Comparison of ENCODE assay signal across 1 cellular context in the genomic region with DNA sequence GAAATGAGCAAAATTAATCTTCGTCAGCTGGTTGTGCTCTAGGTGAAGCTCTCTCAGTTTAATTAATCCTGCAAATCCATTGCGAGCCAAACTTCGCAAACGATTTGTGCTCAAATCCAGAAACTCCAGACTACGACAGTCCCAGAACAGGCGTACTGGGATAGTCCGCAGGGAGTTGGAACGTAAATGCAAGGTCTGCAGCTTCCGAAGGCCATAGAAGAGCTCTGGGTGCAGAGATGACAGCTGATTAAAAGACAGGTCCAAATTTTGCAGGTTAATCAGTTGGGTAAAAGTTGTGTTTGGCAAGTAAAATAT.
TF ChIP-seq lines count a peak whose summit lies in the region.

No MANE protein-coding gene starts in this region.

TF ChIP-seq in IMR-90, 13 proteins besides CTCF, POLR2A, EP300 and RAD21 (continued from another document):
- TF ChIP-seq, protein P1, sequence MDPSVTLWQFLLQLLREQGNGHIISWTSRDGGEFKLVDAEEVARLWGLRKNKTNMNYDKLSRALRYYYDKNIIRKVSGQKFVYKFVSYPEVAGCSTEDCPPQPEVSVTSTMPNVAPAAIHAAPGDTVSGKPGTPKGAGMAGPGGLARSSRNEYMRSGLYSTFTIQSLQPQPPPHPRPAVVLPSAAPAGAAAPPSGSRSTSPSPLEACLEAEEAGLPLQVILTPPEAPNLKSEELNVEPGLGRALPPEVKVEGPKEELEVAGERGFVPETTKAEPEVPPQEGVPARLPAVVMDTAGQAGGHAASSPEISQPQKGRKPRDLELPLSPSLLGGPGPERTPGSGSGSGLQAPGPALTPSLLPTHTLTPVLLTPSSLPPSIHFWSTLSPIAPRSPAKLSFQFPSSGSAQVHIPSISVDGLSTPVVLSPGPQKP (IDR thresholded peaks at IDR 0.05; ENCODE audit: borderline replicate concordance, low read depth, low read length), result no peak
- TF ChIP-seq RFX5 (IDR thresholded peaks at IDR 0.05; ENCODE audit: low read depth, low read length), result no peak
- no peak for TF ChIP-seq SMC3 (IDR thresholded peaks at IDR 0.05; ENCODE audit: low read depth, low read length)
- TF ChIP-seq BHLHE40 (IDR thresholded peaks at IDR 0.05; ENCODE audit: low read depth, low read length), result no peak
